Comparison of ENCODE assay signal across 8 cellular contexts in genomic region chr16:10181196-10182162, GRCh38. TPM values are rescaled to one million over a fixed set of nuclear protein-coding genes. Genes with fewer than 3 reads are reported as not detected.
DNase-seq lines count a peak whose midpoint lies in the region; ATAC-seq and TF ChIP-seq lines count a peak whose summit lies in the region.

No MANE protein-coding gene starts in this region.

- no peaks in the 10 kb centered on the region for H3K9me3 ChIP-seq in thymus (ENCODE audit: control insufficient read depth)

- H3K4me3 ChIP-seq in thymus (ENCODE audit: low read length) = peak overlapping the region; percentile 27

- H3K4me3 Mint-ChIP-seq in activated T-cell treated with anti-CD3 and anti-CD28 coated beads, Interleukin-2, amount 50 U/mL, for 4 hours = no peak overlapping the region
- H3K4me3 Mint-ChIP-seq in natural killer cell = no peak overlapping the region

- WGBS in thymus = 4% methylated on average over 85 of the region's 85 CpGs

- no peaks in the 10 kb centered on the region for H3K9me3 Mint-ChIP-seq in activated T-cell treated with anti-CD3 and anti-CD28 coated beads, Interleukin-2, amount 50 U/mL, for 4 hours
- no peaks in the 10 kb centered on the region for H3K9me3 Mint-ChIP-seq in natural killer cell

- H3K27ac ChIP-seq in thymus (ENCODE audit: low read depth) = no peak overlapping the region

- DNase-seq in Ammon's horn (ENCODE audit: low spot score) (peak; percentile 81), KBM-7 (peak; percentile 82), fibroblast of the conjunctiva (ENCODE audit: low read depth) (peak; percentile 14), natural killer cell (no peak), NCI-H146 (lab: John Stamatoyannopoulos, UW) (no peak)
- DNase-seq in activated T-cell treated with anti-CD3 and anti-CD28 coated beads, Interleukin-2, amount 50 U/mL, for 4 hours = no peak

- H3K4me1 ChIP-seq in thymus (ENCODE audit: control insufficient read depth, insufficient read depth, low read length) = peaks cover 2% of the 10 kb centered on the region

- intact Hi-C loops in natural killer cell (cut with micrococcal nuclease) = loop anchor here (5.0 kb wide), 1 partner anchor 1614 kb away; no protein-coding TSS in a partner anchor

- H3K36me3 Mint-ChIP-seq in activated T-cell treated with anti-CD3 and anti-CD28 coated beads, Interleukin-2, amount 50 U/mL, for 4 hours (ENCODE audit: insufficient read depth) = no peaks in the 10 kb centered on the region
- no peaks in the 10 kb centered on the region for H3K36me3 Mint-ChIP-seq in natural killer cell

- in situ Hi-C loops in KBM-7 (cut with MboI; ENCODE audit: low pct_unique_long_range_greater_than_20kb, low sequenced_read_pairs) = no loop called here

- no peaks in the 10 kb centered on the region for H3K36me3 ChIP-seq in thymus (ENCODE audit: control insufficient read depth, insufficient read depth)

- peaks cover 57% of the 10 kb centered on the region for H3K27me3 ChIP-seq in thymus (ENCODE audit: control insufficient read depth, insufficient read depth)

- H3K27me3 Mint-ChIP-seq in activated T-cell treated with anti-CD3 and anti-CD28 coated beads, Interleukin-2, amount 50 U/mL, for 4 hours (ENCODE audit: low read depth) = peaks cover 50% of the 10 kb centered on the region
- peaks cover 37 to 38% of the 10 kb centered on the region in 2 donors for H3K27me3 Mint-ChIP-seq in natural killer cell (ENCODE audit: low read depth in 2 of 2)

- peak; percentile 46 for TF ChIP-seq CTCF in natural killer cell (IDR thresholded peaks at IDR 0.05)

- ATAC-seq in GM18868 (IDR thresholded peaks at IDR 0.05; ENCODE audit: unreplicated experiment) = peak; percentile 59
- peak; percentile 54 to 72 for ATAC-seq in activated T-cell treated with anti-CD3 and anti-CD28 coated beads, Interleukin-2, amount 50 U/mL, for 4 hours
- peak in 1 of 3 donors; percentile 62 for ATAC-seq in natural killer cell

- H3K4me1 Mint-ChIP-seq in activated T-cell treated with anti-CD3 and anti-CD28 coated beads, Interleukin-2, amount 50 U/mL, for 4 hours (ENCODE audit: low read depth) = peaks cover 14% of the 10 kb centered on the region
- H3K4me1 Mint-ChIP-seq in natural killer cell = peaks cover 0 to 11% of the 10 kb centered on the region in 2 donors

- H3K27ac Mint-ChIP-seq in natural killer cell = no peak overlapping the region

RNA-seq across cellular contexts. Expression of gene GRIN2A, which starts 0.7 kb away (rescaled TPM):
- not detected for total RNA-seq in activated T-cell treated with anti-CD3 and anti-CD28 coated beads, Interleukin-2, amount 50 U/mL, for 4 hours
- total RNA-seq in natural killer cell = not detected
- 0.25 TPM for polyA plus RNA-seq in thymus

Comparison
In these comparisons a context has a peak if more than half of its experiments do, and no peak if none do; other contexts are left out.
1. DNase-seq: peak in Ammon's horn (single experiment), KBM-7 (single experiment) and fibroblast of the conjunctiva (single experiment); none in activated T-cell treated with anti-CD3 and anti-CD28 coated beads, Interleukin-2, amount 50 U/mL, for 4 hours (single experiment), natural killer cell (single experiment) and NCI-H146 (single experiment).